ENCODE assay signal across 15 cellular contexts in genomic region chr1:45608475-45609156, GRCh38. TPM values are rescaled to one million over a fixed set of nuclear protein-coding genes. Genes with fewer than 3 reads are reported as not detected.
DNase-seq lines count a peak whose midpoint lies in the region; ATAC-seq, FAIRE-seq and TF ChIP-seq lines count a peak whose summit lies in the region.
"Had no signal": no experiment of that assay in that cellular context is flagged by ENCODE, and none has a peak within 500 bp of the region (broad histone marks: within the 10 kb centered on the region; RNA-seq: fewer than 3 reads in every experiment).

No MANE protein-coding gene starts in this region.

- TF ChIP-seq CTCF in GM23338 (conservative IDR thresholded peaks at IDR 0.05; ENCODE audit: low read depth in 2 of 2) (no peak), WTC11 (IDR thresholded peaks at IDR 0.05) (no peak)

- no peaks in the 10 kb centered on the region for H3K9me3 ChIP-seq in CD4-positive, CD25-positive, alpha-beta regulatory T cell (ENCODE audit: control insufficient read depth in 2 of 2, low read length in 2 of 2)
- H3K9me3 ChIP-seq in HAP-1, result no peaks in the 10 kb centered on the region
- H3K9me3 ChIP-seq: prostate gland, SK-N-SH had no signal

- no peak for FAIRE-seq in frontal cortex (lab: Jason Lieb, UNC)

- H3K9me3 Mint-ChIP-seq in CD4-positive, CD25-positive, alpha-beta regulatory T cell, result no peaks in the 10 kb centered on the region
- no peaks in the 10 kb centered on the region for H3K9me3 Mint-ChIP-seq in GM23338
- H3K9me3 Mint-ChIP-seq in WTC11, result no peaks in the 10 kb centered on the region

- peak overlapping the region; percentile 40 for H3K4me3 ChIP-seq in CD4-positive, CD25-positive, alpha-beta regulatory T cell (ENCODE audit: low read depth, low read length)
- H3K4me3 ChIP-seq in GM23338 (no peak overlapping the region), HAP-1 (no peak overlapping the region)
- H3K4me3 ChIP-seq: prostate gland had no signal

- H3K27me3 Mint-ChIP-seq in CD4-positive, CD25-positive, alpha-beta regulatory T cell, result no peaks in the 10 kb centered on the region
- no peaks in the 10 kb centered on the region for H3K27me3 Mint-ChIP-seq in GM23338 (ENCODE audit: insufficient read depth, low read depth, poor library complexity)
- H3K27me3 Mint-ChIP-seq in WTC11 (ENCODE audit: low read depth), result no peaks in the 10 kb centered on the region

- peaks cover 31 to 43% (median 36%) of the 10 kb centered on the region in 4 donors for H3K4me1 Mint-ChIP-seq in CD4-positive, CD25-positive, alpha-beta regulatory T cell
- H3K4me1 Mint-ChIP-seq in GM23338 (peaks cover 5% of the 10 kb centered on the region), WTC11 (peaks cover 9% of the 10 kb centered on the region)

- peaks cover 100% of the 10 kb centered on the region for H3K79me2 ChIP-seq in GM23338 (replicated peaks; ENCODE audit: insufficient read depth)

- peak in 1 of 2 donors; percentile 42 for ATAC-seq in CD4-positive, CD25-positive, alpha-beta regulatory T cell (ENCODE audit: low read depth in 2 of 2)
- ATAC-seq in GM23338 (no peak), WTC11 (no peak)
- ATAC-seq: left colon had no signal

- no peaks in the 10 kb centered on the region for H3K27me3 ChIP-seq in CD4-positive, CD25-positive, alpha-beta regulatory T cell (ENCODE audit: control insufficient read depth, insufficient read depth, low read length)
- H3K27me3 ChIP-seq in GM23338 (ENCODE audit: insufficient read depth) (no peaks in the 10 kb centered on the region), HAP-1 (ENCODE audit: low read depth) (no peaks in the 10 kb centered on the region)

- DNase-seq in CD4-positive, CD25-positive, alpha-beta regulatory T cell, result peak in 1 of 3 donors; percentile 23
- DNase-seq in GM23338 (ENCODE audit: low spot score) (no peak), WTC11 (ENCODE audit: low spot score) (no peak), lung microvascular endothelial cell (ENCODE audit: low read depth in 2 of 2) (peak; percentile 71 to 87), frontal cortex (ENCODE audit: low spot score in 2 of 2) (no peak), midbrain (lab: John Stamatoyannopoulos, UW) (no peak), HAP-1 (ENCODE audit: low spot score in 2 of 2) (no peak)
- DNase-seq: anterior cingulate cortex; head of caudate nucleus; NCI-H1417; NCI-H774; SK-N-SH; stimulated activated CD4-positive, alpha-beta T cell treated with anti-CD3 and anti-CD28 coated beads, Interleukin-4, amount 100 ng/mL, for 24 hours had no signal

- no peaks in the 10 kb centered on the region for H3K9me2 ChIP-seq in GM23338 (ENCODE audit: insufficient read depth)
- H3K9me2 ChIP-seq: SK-N-SH had no signal

- no peak overlapping the region for H2AFZ ChIP-seq in GM23338

- H3K27ac Mint-ChIP-seq in CD4-positive, CD25-positive, alpha-beta regulatory T cell, result peak overlapping the region; percentile 82 to 92 (median 88)
- no peak overlapping the region for H3K27ac Mint-ChIP-seq in GM23338
- H3K27ac Mint-ChIP-seq in WTC11, result peak overlapping the region; percentile 57; the same call in 1 of the 2 replicates

- H4K20me1 ChIP-seq in GM23338 (replicated peaks; ENCODE audit: insufficient read depth), result peaks cover 72% of the 10 kb centered on the region

- peaks cover 8% of the 10 kb centered on the region for H3K4me1 ChIP-seq in CD4-positive, CD25-positive, alpha-beta regulatory T cell (ENCODE audit: control insufficient read depth, insufficient read depth, low read length, poor library complexity, severe bottlenecking)
- H3K4me1 ChIP-seq in GM23338 (ENCODE audit: insufficient read depth), result no peaks in the 10 kb centered on the region
- no peaks in the 10 kb centered on the region for H3K4me1 ChIP-seq in HAP-1
- H3K4me1 ChIP-seq: prostate gland had no signal

- H3K4me3 Mint-ChIP-seq in CD4-positive, CD25-positive, alpha-beta regulatory T cell, result peak overlapping the region in 2 of 4 donors; percentile 23 to 46
- no peak overlapping the region for H3K4me3 Mint-ChIP-seq in GM23338
- no peak overlapping the region for H3K4me3 Mint-ChIP-seq in WTC11

- in situ Hi-C loops in HAP-1 (cut with MboI; ENCODE audit: low sequenced_read_pairs), result no loop called here

- H3K4me2 ChIP-seq in GM23338, result no peak overlapping the region
- H3K4me2 ChIP-seq: SK-N-SH had no signal

- POLR2A ChIA-PET in WTC11 (lab: Charles Lee), result no interaction called here

- CTCF ChIA-PET in WTC11 (lab: Charles Lee), result interaction anchor here (0.6 kb wide), 1 partner anchor 274 kb away, joined by 3 read pairs; no protein-coding TSS in a partner anchor

- peaks cover 52% of the 10 kb centered on the region for H3K36me3 Mint-ChIP-seq in CD4-positive, CD25-positive, alpha-beta regulatory T cell
- peaks cover 90% of the 10 kb centered on the region for H3K36me3 Mint-ChIP-seq in GM23338 (ENCODE audit: low read depth)
- peaks cover 82% of the 10 kb centered on the region for H3K36me3 Mint-ChIP-seq in WTC11

- H3K36me3 ChIP-seq in CD4-positive, CD25-positive, alpha-beta regulatory T cell (ENCODE audit: control insufficient read depth, insufficient read depth, low read length), result peaks cover 60% of the 10 kb centered on the region
- H3K36me3 ChIP-seq in GM23338 (ENCODE audit: insufficient read depth), result peaks cover 82% of the 10 kb centered on the region
- H3K36me3 ChIP-seq in HAP-1 (replicated peaks), result peaks cover 85% of the 10 kb centered on the region
- H3K36me3 ChIP-seq: prostate gland had no signal

- H3K27ac ChIP-seq in CD4-positive, CD25-positive, alpha-beta regulatory T cell (ENCODE audit: insufficient read depth, low read length, poor library complexity, severe bottlenecking), result no peak overlapping the region
- peak overlapping the region; percentile 35; the same call in 1 of the 2 replicates for H3K27ac ChIP-seq in GM23338 (ENCODE audit: low read depth)
- H3K27ac ChIP-seq: prostate gland had no signal

- H3F3A ChIP-seq in GM23338 (replicated peaks; ENCODE audit: low read depth), result peaks cover 65% of the 10 kb centered on the region

TF ChIP-seq in GM23338, 12 proteins besides CTCF, POLR2A, EP300 and RAD21 (continues in another document):
- TF ChIP-seq ZNF114 (CRISPR knock-in tag; IDR thresholded peaks at IDR 0.05) (no peak), CREB1 (CRISPR knock-in tag; IDR thresholded peaks at IDR 0.05; ENCODE audit: low read depth) (no peak), ETS1 (IDR thresholded peaks at IDR 0.05) (no peak), STAT1 (IDR thresholded peaks at IDR 0.05; ENCODE audit: unreplicated experiment) (no peak)

TF ChIP-seq in WTC11, 78 proteins besides CTCF, POLR2A, EP300 and RAD21 (continues in another document):
- TF ChIP-seq AR (CRISPR knock-in tag; IDR thresholded peaks at IDR 0.05), result no peak
- TF ChIP-seq NR3C1 (CRISPR knock-in tag; conservative IDR thresholded peaks at IDR 0.05; ENCODE audit: low read depth), result no peak
- TF ChIP-seq JAZF1 (CRISPR knock-in tag; IDR thresholded peaks at IDR 0.05), result no peak

RNA-seq across cellular contexts. Expression of gene CCDC17, which starts 15.2 kb away (rescaled TPM):
- 6.1 TPM for total RNA-seq in CD4-positive, CD25-positive, alpha-beta regulatory T cell
- polyA plus RNA-seq in CD4-positive, CD25-positive, alpha-beta regulatory T cell, result under 1 TPM in 2 of 4 donors, not detected in 2; 0.23 to 0.25 TPM
- total RNA-seq in GM23338 (2014; rRNA removed; shearing (Covaris generic)), result 1.0 and 2.2 TPM in 2 replicates
- polyA plus RNA-seq in GM23338 (2016; fragmentation: Nextera tagmentation; extraction: Ambion mirVana), result 0.57 and 0.90 TPM in 2 replicates
- total RNA-seq in WTC11 (2021) (2.1 to 3.5 TPM (median 2.4 TPM) in 3 replicates), lung microvascular endothelial cell (0.22 and 0.60 TPM in 2 replicates), frontal cortex (0.41 TPM)

RNA-seq across cellular contexts. Expression of gene NASP, which starts 24.8 kb away (rescaled TPM):
- 147 TPM for total RNA-seq in CD4-positive, CD25-positive, alpha-beta regulatory T cell
- 10 to 100 TPM; 77.8 to 88.3 (median 80.7) TPM for polyA plus RNA-seq in CD4-positive, CD25-positive, alpha-beta regulatory T cell
- 254 and 294 TPM in 2 replicates for total RNA-seq in GM23338 (2014; rRNA removed; shearing (Covaris generic))
- 1,008 and 1,039 TPM in 2 replicates for polyA plus RNA-seq in GM23338 (2016; fragmentation: Nextera tagmentation; extraction: Ambion mirVana)
- 488 to 535 TPM (median 489 TPM) in 3 replicates for total RNA-seq in WTC11 (2021)
- 55.6 and 67.8 TPM in 2 replicates for total RNA-seq in lung microvascular endothelial cell
- 59.5 TPM for total RNA-seq in frontal cortex

RNA-seq across cellular contexts. Expression of gene AKR1A1, which starts 58.0 kb away (rescaled TPM):
- 53.1 TPM for total RNA-seq in CD4-positive, CD25-positive, alpha-beta regulatory T cell
- polyA plus RNA-seq in CD4-positive, CD25-positive, alpha-beta regulatory T cell, result 100 to 1,000 TPM in 2 of 4 donors, 10 to 100 TPM in 2; 78.7 to 117 (median 97.0) TPM
- total RNA-seq in GM23338 (2014; rRNA removed; shearing (Covaris generic)), result 172 and 186 TPM in 2 replicates
- polyA plus RNA-seq in GM23338 (2016; fragmentation: Nextera tagmentation; extraction: Ambion mirVana), result 275 and 293 TPM in 2 replicates
- total RNA-seq in WTC11 (2021) (338 to 380 TPM (median 371 TPM) in 3 replicates), lung microvascular endothelial cell (189 and 290 TPM in 2 replicates), frontal cortex (74.6 TPM)

Comparison
In these comparisons a context has a peak if more than half of its experiments do, and no peak if none do; other contexts are left out.
1. DNase-seq: peak in lung microvascular endothelial cell (2 of 2); none in GM23338 (single experiment), WTC11 (single experiment), frontal cortex (0 of 2), midbrain (single experiment) and HAP-1 (0 of 2).